ENCODE assay signal across 9 cellular contexts in the genomic region with DNA sequence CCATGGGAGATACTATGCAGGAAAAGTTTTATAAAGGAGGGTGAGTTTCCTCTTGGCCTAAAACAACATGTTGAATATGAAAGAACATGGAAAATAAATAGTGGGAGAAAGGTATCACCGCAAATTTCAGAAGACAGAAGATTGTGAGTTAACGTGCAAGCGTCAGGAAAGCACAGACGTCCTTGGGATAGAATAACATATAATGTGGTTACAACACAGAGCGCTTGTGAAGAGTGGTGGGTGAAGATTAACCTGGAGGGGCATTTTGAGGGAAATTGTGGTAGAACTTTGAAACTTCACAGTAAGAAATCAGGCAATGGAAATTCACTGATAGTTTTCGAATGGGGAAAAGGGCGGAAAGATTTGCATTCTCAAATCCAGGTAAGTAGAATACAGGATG. TPM values are rescaled to one million over a fixed set of nuclear protein-coding genes. Genes with fewer than 3 reads are reported as not detected.
"Had no signal": no experiment of that assay in that cellular context is flagged by ENCODE, and none has a peak within 500 bp of the region (broad histone marks: within the 10 kb centered on the region; RNA-seq: fewer than 3 reads in every experiment).

No MANE protein-coding gene starts in this region.

- ATAC-seq: K562 had no signal

- H3K9ac ChIP-seq: KMS-11 had no signal

- H3K4me3 ChIP-seq: K562 had no signal

- FAIRE-seq: HTR-8/SVneo, K562 had no signal

- DNase-seq: IMR-90, KBM-7, KG1 had no signal

- H3K27ac ChIP-seq: HL-60, KMS-11 had no signal

- H3K4me2 ChIP-seq: KMS-11 had no signal

RNA-seq across cellular contexts. Expression of a gene that starts 47.3 kb away (rescaled TPM):
- total RNA-seq: HT-29, K562 had no signal
- polyA plus RNA-seq: IgD-negative memory B cell, K562 had no signal
